9 cellular contexts compared by ENCODE assay signal in the genomic region with DNA sequence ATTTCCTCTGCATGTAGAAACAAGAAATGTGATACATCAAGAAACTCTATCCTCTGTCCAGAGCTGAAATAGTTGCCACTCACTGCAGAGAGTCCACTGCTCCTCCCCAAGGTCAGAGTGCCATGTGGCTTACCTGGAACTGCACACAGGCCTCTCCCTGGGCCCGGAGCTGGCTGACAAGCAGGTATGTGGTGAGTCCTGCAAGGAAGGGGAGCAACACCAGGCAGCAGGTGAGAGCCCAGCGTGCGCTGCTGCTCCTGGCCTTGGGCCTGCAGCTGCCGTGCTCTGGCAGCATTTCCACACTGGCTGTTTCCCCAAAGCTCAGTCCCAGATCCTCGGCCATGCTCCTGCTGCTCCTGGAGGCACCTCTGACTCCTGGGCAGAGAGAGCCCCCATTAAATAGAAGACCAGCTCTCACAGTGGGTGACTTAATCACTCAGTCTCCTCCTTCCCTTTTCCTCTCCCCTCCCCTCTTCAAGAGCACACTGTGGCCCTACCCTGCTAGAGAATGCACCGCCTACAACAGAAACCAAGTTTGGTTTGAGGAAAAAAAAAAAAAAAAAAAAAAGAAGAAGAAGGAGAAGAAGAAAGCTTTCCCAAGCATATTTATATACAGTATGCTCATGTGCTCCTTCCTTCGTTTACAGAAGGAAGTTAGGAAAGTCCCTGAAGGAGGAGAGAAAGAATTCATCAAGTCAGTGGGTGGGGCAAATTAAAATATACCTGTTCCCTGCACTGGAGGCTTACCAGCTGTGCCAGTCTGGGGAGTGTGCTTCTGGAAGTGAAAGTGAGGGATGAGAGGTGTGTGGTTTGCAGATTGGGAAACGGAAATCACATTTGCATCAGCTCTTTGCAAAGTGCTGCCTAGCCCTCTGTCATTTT. TPM values are rescaled to one million over a fixed set of nuclear protein-coding genes. Genes with fewer than 3 reads are reported as not detected.
DNase-seq lines count a peak whose midpoint lies in the region; ATAC-seq and TF ChIP-seq lines count a peak whose summit lies in the region.
"Had no signal": no experiment of that assay in that cellular context is flagged by ENCODE, and none has a peak within 500 bp of the region (broad histone marks: within the 10 kb centered on the region; RNA-seq: fewer than 3 reads in every experiment).

Gene TNFSF15 (minus strand): TSS at position 370 of the 882 bp plus-strand sequence. CDS start 27 bp downstream, at position 343.

- no peak within 1 kb of the TSS for H3K9ac ChIP-seq in OCI-LY1 (ENCODE audit: low read length)

- no peak within 1 kb of the TSS for H3K4me3 ChIP-seq in CD8-positive, alpha-beta memory T cell (ENCODE audit: low read length)
- peak within 1 kb of the TSS; percentile 8 for H3K4me3 ChIP-seq in OCI-LY1 (ENCODE audit: low read depth, low read length, poor library complexity, severe bottlenecking)
- H3K4me3 ChIP-seq: K562 had no signal

- H3K9me3 ChIP-seq in CD8-positive, alpha-beta memory T cell (ENCODE audit: low read length) = no peaks in the 10 kb centered on the region
- no peaks in the 10 kb centered on the region for H3K9me3 ChIP-seq in OCI-LY1 (ENCODE audit: low read length)

- no peaks in the 10 kb centered on the region for H3K9me2 ChIP-seq in OCI-LY1 (ENCODE audit: low read depth, low read length)

- H3K4me1 Mint-ChIP-seq in CD8-positive, alpha-beta memory T cell = peaks cover 25 to 27% (median 26%) of the 10 kb centered on the region in 3 donors
- peaks cover 21 to 23% of the 10 kb centered on the region in 2 donors for H3K4me1 Mint-ChIP-seq in effector memory CD8-positive, alpha-beta T cell (ENCODE audit: low read depth in 2 of 2)
- peaks cover 17 to 34% (median 22%) of the 10 kb centered on the region in 4 donors for H3K4me1 Mint-ChIP-seq in naive thymus-derived CD8-positive, alpha-beta T cell

- peak within 1 kb of the TSS in 6 of 7 donors; percentile 11 to 72 (median 58) for H3K4me3 Mint-ChIP-seq in CD8-positive, alpha-beta memory T cell
- peak within 1 kb of the TSS; percentile 30 to 55 for H3K4me3 Mint-ChIP-seq in effector memory CD8-positive, alpha-beta T cell
- H3K4me3 Mint-ChIP-seq in naive thymus-derived CD8-positive, alpha-beta T cell = peak within 1 kb of the TSS in 9 of 10 donors; percentile 39 to 75 (median 58)

- no peaks in the 10 kb centered on the region for H3K9me3 Mint-ChIP-seq in CD8-positive, alpha-beta memory T cell
- H3K9me3 Mint-ChIP-seq in effector memory CD8-positive, alpha-beta T cell = no peaks in the 10 kb centered on the region
- H3K9me3 Mint-ChIP-seq in naive thymus-derived CD8-positive, alpha-beta T cell = no peaks in the 10 kb centered on the region

- H2AFZ ChIP-seq in OCI-LY1 (ENCODE audit: low read length) = no peak within 1 kb of the TSS

- no peaks in the 10 kb centered on the region for H3K36me3 Mint-ChIP-seq in CD8-positive, alpha-beta memory T cell
- H3K36me3 Mint-ChIP-seq in effector memory CD8-positive, alpha-beta T cell (ENCODE audit: insufficient read depth) = no peaks in the 10 kb centered on the region
- no peaks in the 10 kb centered on the region for H3K36me3 Mint-ChIP-seq in naive thymus-derived CD8-positive, alpha-beta T cell

- no peak for TF ChIP-seq CTCF in OCI-LY1 (IDR thresholded peaks at IDR 0.05; ENCODE audit: low read length)

- DNase-seq in CD8-positive, alpha-beta memory T cell = no peak
- DNase-seq in GM19238 (ENCODE audit: insufficient read length, low spot score) (peak; percentile 30), KG1 (lab: John Stamatoyannopoulos, UW) (no peak), GM19240 (ENCODE audit: insufficient read length, low spot score) (no peak)
- DNase-seq in effector memory CD8-positive, alpha-beta T cell = no peak
- DNase-seq in naive thymus-derived CD8-positive, alpha-beta T cell = peak in 2 of 10 donors; percentile 4 to 5

- H4K20me1 ChIP-seq in OCI-LY1 (ENCODE audit: insufficient read depth, low read length) = no peaks in the 10 kb centered on the region

- H3K79me2 ChIP-seq in OCI-LY1 (ENCODE audit: insufficient read depth, low read length) = no peaks in the 10 kb centered on the region

- no peak within 1 kb of the TSS for H3K27ac ChIP-seq in CD8-positive, alpha-beta memory T cell (ENCODE audit: low read depth, low read length)
- no peak within 1 kb of the TSS for H3K27ac ChIP-seq in OCI-LY1 (ENCODE audit: low read depth, low read length, poor library complexity, severe bottlenecking)

- POLR2A ChIA-PET in CD8-positive, alpha-beta memory T cell (lab: Charles Lee) = interaction anchor here (0.6 kb wide), 1 partner anchor 92 kb away, joined by 3 read pairs; no protein-coding TSS in a partner anchor
- POLR2A ChIA-PET in naive thymus-derived CD8-positive, alpha-beta T cell (lab: Charles Lee) = interaction anchor here (0.7 to 1.0 kb wide), 2 partner anchors 10 to 14 kb away, joined by 3 to 4 read pairs; no protein-coding TSS in a partner anchor

- H3K27ac Mint-ChIP-seq in CD8-positive, alpha-beta memory T cell = peak within 1 kb of the TSS in 5 of 8 donors; percentile 30 to 70 (median 46)
- H3K27ac Mint-ChIP-seq in effector memory CD8-positive, alpha-beta T cell = peak within 1 kb of the TSS in 1 of 2 donors; percentile 61
- peak within 1 kb of the TSS in 6 of 10 donors; percentile 19 to 71 (median 45) for H3K27ac Mint-ChIP-seq in naive thymus-derived CD8-positive, alpha-beta T cell

- H3K27me3 Mint-ChIP-seq in CD8-positive, alpha-beta memory T cell = peaks cover 0 to 4% of the 10 kb centered on the region in 2 donors
- peaks cover 0 to 8% of the 10 kb centered on the region in 2 donors for H3K27me3 Mint-ChIP-seq in effector memory CD8-positive, alpha-beta T cell
- peaks cover 0 to 4% (median 0%) of the 10 kb centered on the region in 5 donors for H3K27me3 Mint-ChIP-seq in naive thymus-derived CD8-positive, alpha-beta T cell

- no peaks in the 10 kb centered on the region for H3K36me3 ChIP-seq in CD8-positive, alpha-beta memory T cell (ENCODE audit: insufficient read depth, low read length)
- no peaks in the 10 kb centered on the region for H3K36me3 ChIP-seq in OCI-LY1 (ENCODE audit: insufficient read depth, low read length)

- no peaks in the 10 kb centered on the region for H3K27me3 ChIP-seq in CD8-positive, alpha-beta memory T cell (ENCODE audit: insufficient read depth, low read length, poor library complexity, severe bottlenecking)
- no peaks in the 10 kb centered on the region for H3K27me3 ChIP-seq in OCI-LY1 (ENCODE audit: insufficient read depth, low read length)

- H3K4me2 ChIP-seq in OCI-LY1 (ENCODE audit: low read length) = peak within 1 kb of the TSS; percentile 46; the same call in 1 of the 2 replicates

- CTCF ChIA-PET in CD8-positive, alpha-beta memory T cell (lab: Charles Lee) = no interaction called here

- no peaks in the 10 kb centered on the region for H3F3A ChIP-seq in OCI-LY1 (ENCODE audit: insufficient read depth, low read length)

- H3K4me1 ChIP-seq in CD8-positive, alpha-beta memory T cell (ENCODE audit: insufficient read depth, low read length) = peaks cover 19% of the 10 kb centered on the region
- H3K4me1 ChIP-seq in OCI-LY1 (ENCODE audit: insufficient read depth, low read length, severe bottlenecking) = peaks cover 13% of the 10 kb centered on the region

- ATAC-seq in HG03175 (IDR thresholded peaks at IDR 0.05; ENCODE audit: unreplicated experiment) = peak; percentile 92
- ATAC-seq in effector memory CD8-positive, alpha-beta T cell (replicated peaks) = peak; percentile 45
- peak; percentile 28 to 57 for ATAC-seq in naive thymus-derived CD8-positive, alpha-beta T cell
- ATAC-seq: K562 had no signal

RNA-seq across cellular contexts. Expression of gene TNFSF15, which starts in this region (rescaled TPM):
- total RNA-seq in CD8-positive, alpha-beta memory T cell = under 1 TPM; 0.15 to 0.20 TPM
- polyA plus RNA-seq in CD8-positive, alpha-beta memory T cell = not detected
- total RNA-seq in naive thymus-derived CD8-positive, alpha-beta T cell = not detected
- not detected for polyA plus RNA-seq in naive thymus-derived CD8-positive, alpha-beta T cell
- total RNA-seq: K562 had no signal
- polyA plus RNA-seq: K562 had no signal

Comparison
In these comparisons a context has a peak if more than half of its experiments do, and no peak if none do; other contexts are left out.
1. Peak in ATAC-seq in naive thymus-derived CD8-positive, alpha-beta T cell; RNA of the gene not detected or under 1 TPM.